1 cellular context compared by ENCODE assay signal in the genomic region with DNA sequence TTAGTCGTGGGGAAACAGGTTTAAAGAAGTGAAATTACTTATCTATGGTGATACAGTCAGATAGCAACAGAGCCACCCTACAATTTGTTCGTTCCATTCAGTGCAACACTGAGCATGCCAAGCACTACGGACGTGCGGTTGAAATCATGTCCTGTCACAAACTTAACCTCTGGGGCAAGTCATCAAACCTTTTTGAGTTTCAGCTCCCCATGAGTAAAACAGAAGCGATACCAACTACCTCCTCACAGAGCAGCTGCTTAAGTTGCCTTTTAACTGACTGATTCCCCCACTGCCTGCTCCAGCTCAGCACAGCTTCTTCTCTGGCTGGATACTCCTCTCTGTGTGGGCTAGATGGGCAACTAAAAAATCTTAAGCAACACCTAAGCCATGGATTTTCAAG.
TF ChIP-seq lines count a peak whose summit lies in the region.

No MANE protein-coding gene starts in this region.

TF ChIP-seq in GM12878, 131 proteins besides CTCF, POLR2A, EP300 and RAD21 (continued from another document):
- TF ChIP-seq, protein P1, sequence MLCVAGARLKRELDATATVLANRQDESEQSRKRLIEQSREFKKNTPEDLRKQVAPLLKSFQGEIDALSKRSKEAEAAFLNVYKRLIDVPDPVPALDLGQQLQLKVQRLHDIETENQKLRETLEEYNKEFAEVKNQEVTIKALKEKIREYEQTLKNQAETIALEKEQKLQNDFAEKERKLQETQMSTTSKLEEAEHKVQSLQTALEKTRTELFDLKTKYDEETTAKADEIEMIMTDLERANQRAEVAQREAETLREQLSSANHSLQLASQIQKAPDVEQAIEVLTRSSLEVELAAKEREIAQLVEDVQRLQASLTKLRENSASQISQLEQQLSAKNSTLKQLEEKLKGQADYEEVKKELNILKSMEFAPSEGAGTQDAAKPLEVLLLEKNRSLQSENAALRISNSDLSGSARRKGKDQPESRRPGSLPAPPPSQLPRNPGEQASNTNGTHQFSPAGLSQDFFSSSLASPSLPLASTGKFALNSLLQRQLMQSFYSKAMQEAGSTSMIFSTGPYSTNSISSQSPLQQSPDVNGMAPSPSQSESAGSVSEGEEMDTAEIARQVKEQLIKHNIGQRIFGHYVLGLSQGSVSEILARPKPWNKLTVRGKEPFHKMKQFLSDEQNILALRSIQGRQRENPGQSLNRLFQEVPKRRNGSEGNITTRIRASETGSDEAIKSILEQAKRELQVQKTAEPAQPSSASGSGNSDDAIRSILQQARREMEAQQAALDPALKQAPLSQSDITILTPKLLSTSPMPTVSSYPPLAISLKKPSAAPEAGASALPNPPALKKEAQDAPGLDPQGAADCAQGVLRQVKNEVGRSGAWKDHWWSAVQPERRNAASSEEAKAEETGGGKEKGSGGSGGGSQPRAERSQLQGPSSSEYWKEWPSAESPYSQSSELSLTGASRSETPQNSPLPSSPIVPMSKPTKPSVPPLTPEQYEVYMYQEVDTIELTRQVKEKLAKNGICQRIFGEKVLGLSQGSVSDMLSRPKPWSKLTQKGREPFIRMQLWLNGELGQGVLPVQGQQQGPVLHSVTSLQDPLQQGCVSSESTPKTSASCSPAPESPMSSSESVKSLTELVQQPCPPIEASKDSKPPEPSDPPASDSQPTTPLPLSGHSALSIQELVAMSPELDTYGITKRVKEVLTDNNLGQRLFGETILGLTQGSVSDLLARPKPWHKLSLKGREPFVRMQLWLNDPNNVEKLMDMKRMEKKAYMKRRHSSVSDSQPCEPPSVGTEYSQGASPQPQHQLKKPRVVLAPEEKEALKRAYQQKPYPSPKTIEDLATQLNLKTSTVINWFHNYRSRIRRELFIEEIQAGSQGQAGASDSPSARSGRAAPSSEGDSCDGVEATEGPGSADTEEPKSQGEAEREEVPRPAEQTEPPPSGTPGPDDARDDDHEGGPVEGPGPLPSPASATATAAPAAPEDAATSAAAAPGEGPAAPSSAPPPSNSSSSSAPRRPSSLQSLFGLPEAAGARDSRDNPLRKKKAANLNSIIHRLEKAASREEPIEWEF (IDR thresholded peaks at IDR 0.05; ENCODE audit: insufficient replicate concordance, low read depth, low read length) = no peak
- TF ChIP-seq BHLHE40 (IDR thresholded peaks at IDR 0.05; ENCODE audit: borderline replicate concordance in 1 of 2, low read depth in 2 of 2, low read length in 1 of 2) (peak; percentile 29 to 58; a peak in 1 of 4 replicates), POU2F2 (IDR thresholded peaks at IDR 0.05; ENCODE audit: borderline replicate concordance, low read depth, low read length) (0 out of 3 replicates have a peak, but pooled peaks have one; percentile 9), NR2F1 (conservative IDR thresholded peaks at IDR 0.05) (peak; percentile 89), SPI1 (IDR thresholded peaks at IDR 0.05; ENCODE audit: borderline replicate concordance, insufficient read depth, low read depth, low read length) (peak; percentile 51; the same call in 1 of the 2 replicates), IKZF2 (IDR thresholded peaks at IDR 0.05) (peak; percentile 51 to 66; a peak in 3 of 4 replicates), NFIC (IDR thresholded peaks at IDR 0.05; ENCODE audit: low read depth, low read length) (peak; percentile 51; the same call in 1 of the 2 replicates), CREM (IDR thresholded peaks at IDR 0.05; ENCODE audit: low read depth) (peak; percentile 61), MTA2 (IDR thresholded peaks at IDR 0.05; ENCODE audit: low read depth) (peak; percentile 78), PAX5 (IDR thresholded peaks at IDR 0.05; ENCODE audit: borderline replicate concordance, low read depth, low read length) (peak; percentile 31; the same call in 1 of the 2 replicates), ZSCAN29 (IDR thresholded peaks at IDR 0.05) (no peak), ZBED1 (IDR thresholded peaks at IDR 0.05; ENCODE audit: borderline replicate concordance) (0 out of 2 replicates have a peak, but pooled peaks have one; percentile 27), NFXL1 (IDR thresholded peaks at IDR 0.05; ENCODE audit: borderline replicate concordance) (no peak), EED (IDR thresholded peaks at IDR 0.05; ENCODE audit: low read depth) (peak; percentile 68), IKZF1 (conservative IDR thresholded peaks at IDR 0.05) (peak; percentile 56; the same call in 1 of the 2 replicates), ETV6 (conservative IDR thresholded peaks at IDR 0.05 in 1 of 2, IDR thresholded peaks at IDR 0.05 in 1 of 2; ENCODE audit: borderline replicate concordance in 1 of 2, low read depth in 1 of 2) (0 out of 4 replicates have a peak, but pooled peaks of 1 of the 2 experiments have one; percentile 50), BACH1 (IDR thresholded peaks at IDR 0.05; ENCODE audit: borderline replicate concordance) (peak; percentile 32; the same call in 1 of the 2 replicates), GABPA (IDR thresholded peaks at IDR 0.05; ENCODE audit: low read depth) (no peak), SRF (IDR thresholded peaks at IDR 0.05; ENCODE audit: low read depth in 2 of 2, low read length in 2 of 2) (no peak), ZNF24 (IDR thresholded peaks at IDR 0.05) (0 out of 2 replicates have a peak, but pooled peaks have one; percentile 9), NR2C2 (IDR thresholded peaks at IDR 0.05; ENCODE audit: borderline replicate concordance, control insufficient read depth, insufficient read length, low read depth) (no peak), SMC3 (IDR thresholded peaks at IDR 0.05; ENCODE audit: borderline replicate concordance, low read length) (no peak), RUNX3 (IDR thresholded peaks at IDR 0.05; ENCODE audit: low read length) (peak; percentile 82), BCL11A (IDR thresholded peaks at IDR 0.05; ENCODE audit: low read depth, low read length) (peak; percentile 77)
- TF ChIP-seq, protein P2, sequence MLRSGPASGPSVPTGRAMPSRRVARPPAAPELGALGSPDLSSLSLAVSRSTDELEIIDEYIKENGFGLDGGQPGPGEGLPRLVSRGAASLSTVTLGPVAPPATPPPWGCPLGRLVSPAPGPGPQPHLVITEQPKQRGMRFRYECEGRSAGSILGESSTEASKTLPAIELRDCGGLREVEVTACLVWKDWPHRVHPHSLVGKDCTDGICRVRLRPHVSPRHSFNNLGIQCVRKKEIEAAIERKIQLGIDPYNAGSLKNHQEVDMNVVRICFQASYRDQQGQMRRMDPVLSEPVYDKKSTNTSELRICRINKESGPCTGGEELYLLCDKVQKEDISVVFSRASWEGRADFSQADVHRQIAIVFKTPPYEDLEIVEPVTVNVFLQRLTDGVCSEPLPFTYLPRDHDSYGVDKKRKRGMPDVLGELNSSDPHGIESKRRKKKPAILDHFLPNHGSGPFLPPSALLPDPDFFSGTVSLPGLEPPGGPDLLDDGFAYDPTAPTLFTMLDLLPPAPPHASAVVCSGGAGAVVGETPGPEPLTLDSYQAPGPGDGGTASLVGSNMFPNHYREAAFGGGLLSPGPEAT (IDR thresholded peaks at IDR 0.05; ENCODE audit: low read depth) = peak; percentile 17; the same call in 1 of the 2 replicates
- TF ChIP-seq, protein P3, sequence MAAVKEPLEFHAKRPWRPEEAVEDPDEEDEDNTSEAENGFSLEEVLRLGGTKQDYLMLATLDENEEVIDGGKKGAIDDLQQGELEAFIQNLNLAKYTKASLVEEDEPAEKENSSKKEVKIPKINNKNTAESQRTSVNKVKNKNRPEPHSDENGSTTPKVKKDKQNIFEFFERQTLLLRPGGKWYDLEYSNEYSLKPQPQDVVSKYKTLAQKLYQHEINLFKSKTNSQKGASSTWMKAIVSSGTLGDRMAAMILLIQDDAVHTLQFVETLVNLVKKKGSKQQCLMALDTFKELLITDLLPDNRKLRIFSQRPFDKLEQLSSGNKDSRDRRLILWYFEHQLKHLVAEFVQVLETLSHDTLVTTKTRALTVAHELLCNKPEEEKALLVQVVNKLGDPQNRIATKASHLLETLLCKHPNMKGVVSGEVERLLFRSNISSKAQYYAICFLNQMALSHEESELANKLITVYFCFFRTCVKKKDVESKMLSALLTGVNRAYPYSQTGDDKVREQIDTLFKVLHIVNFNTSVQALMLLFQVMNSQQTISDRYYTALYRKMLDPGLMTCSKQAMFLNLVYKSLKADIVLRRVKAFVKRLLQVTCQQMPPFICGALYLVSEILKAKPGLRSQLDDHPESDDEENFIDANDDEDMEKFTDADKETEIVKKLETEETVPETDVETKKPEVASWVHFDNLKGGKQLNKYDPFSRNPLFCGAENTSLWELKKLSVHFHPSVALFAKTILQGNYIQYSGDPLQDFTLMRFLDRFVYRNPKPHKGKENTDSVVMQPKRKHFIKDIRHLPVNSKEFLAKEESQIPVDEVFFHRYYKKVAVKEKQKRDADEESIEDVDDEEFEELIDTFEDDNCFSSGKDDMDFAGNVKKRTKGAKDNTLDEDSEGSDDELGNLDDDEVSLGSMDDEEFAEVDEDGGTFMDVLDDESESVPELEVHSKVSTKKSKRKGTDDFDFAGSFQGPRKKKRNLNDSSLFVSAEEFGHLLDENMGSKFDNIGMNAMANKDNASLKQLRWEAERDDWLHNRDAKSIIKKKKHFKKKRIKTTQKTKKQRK (IDR thresholded peaks at IDR 0.05; ENCODE audit: low read depth, low read length) = no peak
- TF ChIP-seq, protein P4, sequence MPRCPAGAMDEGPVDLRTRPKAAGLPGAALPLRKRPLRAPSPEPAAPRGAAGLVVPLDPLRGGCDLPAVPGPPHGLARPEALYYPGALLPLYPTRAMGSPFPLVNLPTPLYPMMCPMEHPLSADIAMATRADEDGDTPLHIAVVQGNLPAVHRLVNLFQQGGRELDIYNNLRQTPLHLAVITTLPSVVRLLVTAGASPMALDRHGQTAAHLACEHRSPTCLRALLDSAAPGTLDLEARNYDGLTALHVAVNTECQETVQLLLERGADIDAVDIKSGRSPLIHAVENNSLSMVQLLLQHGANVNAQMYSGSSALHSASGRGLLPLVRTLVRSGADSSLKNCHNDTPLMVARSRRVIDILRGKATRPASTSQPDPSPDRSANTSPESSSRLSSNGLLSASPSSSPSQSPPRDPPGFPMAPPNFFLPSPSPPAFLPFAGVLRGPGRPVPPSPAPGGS (IDR thresholded peaks at IDR 0.05; ENCODE audit: borderline replicate concordance, insufficient read depth, low read depth, low read length, poor library complexity, severe bottlenecking) = no peak
- TF ChIP-seq, protein P5, sequence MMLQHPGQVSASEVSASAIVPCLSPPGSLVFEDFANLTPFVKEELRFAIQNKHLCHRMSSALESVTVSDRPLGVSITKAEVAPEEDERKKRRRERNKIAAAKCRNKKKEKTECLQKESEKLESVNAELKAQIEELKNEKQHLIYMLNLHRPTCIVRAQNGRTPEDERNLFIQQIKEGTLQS (IDR thresholded peaks at IDR 0.05; ENCODE audit: borderline replicate concordance, extremely low read depth, low read depth, low read length) = no peak
